In genomic region chr4:153763404-153763803, GRCh38 we compare ENCODE assay signal across 1 cellular context.
TF ChIP-seq lines count a peak whose summit lies in the region.

No MANE protein-coding gene starts in this region.

TF ChIP-seq in HCT116, 20 proteins besides CTCF, POLR2A, EP300 and RAD21:
- peak; percentile 30; the same call in 1 of the 2 replicates for TF ChIP-seq CBX3 (IDR thresholded peaks at IDR 0.05; ENCODE audit: low read depth)
- TF ChIP-seq, protein P1, sequence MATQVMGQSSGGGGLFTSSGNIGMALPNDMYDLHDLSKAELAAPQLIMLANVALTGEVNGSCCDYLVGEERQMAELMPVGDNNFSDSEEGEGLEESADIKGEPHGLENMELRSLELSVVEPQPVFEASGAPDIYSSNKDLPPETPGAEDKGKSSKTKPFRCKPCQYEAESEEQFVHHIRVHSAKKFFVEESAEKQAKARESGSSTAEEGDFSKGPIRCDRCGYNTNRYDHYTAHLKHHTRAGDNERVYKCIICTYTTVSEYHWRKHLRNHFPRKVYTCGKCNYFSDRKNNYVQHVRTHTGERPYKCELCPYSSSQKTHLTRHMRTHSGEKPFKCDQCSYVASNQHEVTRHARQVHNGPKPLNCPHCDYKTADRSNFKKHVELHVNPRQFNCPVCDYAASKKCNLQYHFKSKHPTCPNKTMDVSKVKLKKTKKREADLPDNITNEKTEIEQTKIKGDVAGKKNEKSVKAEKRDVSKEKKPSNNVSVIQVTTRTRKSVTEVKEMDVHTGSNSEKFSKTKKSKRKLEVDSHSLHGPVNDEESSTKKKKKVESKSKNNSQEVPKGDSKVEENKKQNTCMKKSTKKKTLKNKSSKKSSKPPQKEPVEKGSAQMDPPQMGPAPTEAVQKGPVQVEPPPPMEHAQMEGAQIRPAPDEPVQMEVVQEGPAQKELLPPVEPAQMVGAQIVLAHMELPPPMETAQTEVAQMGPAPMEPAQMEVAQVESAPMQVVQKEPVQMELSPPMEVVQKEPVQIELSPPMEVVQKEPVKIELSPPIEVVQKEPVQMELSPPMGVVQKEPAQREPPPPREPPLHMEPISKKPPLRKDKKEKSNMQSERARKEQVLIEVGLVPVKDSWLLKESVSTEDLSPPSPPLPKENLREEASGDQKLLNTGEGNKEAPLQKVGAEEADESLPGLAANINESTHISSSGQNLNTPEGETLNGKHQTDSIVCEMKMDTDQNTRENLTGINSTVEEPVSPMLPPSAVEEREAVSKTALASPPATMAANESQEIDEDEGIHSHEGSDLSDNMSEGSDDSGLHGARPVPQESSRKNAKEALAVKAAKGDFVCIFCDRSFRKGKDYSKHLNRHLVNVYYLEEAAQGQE (IDR thresholded peaks at IDR 0.05; ENCODE audit: low read depth) = no peak
